ENCODE assay signal across 20 cellular contexts in the genomic region with DNA sequence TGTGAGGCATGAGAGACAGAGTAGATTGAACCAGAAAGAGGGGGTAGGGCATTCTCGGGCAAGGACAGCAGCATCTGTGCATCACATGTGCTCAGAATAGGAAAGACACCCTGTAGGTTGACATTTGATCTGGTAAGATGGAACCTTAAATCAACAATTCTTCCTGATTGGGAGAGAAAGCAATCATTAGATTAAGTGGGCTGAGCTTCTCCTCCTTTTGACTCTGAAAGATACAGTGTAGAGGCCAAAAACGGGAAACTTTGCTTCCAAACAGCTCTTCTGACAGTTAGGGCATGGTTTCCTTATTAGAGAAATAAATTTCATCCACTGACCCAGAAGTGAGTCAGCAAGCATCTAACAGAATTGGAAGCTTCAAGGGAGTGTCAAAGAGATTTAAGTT. TPM values are rescaled to one million over a fixed set of nuclear protein-coding genes. Genes with fewer than 3 reads are reported as not detected.
DNase-seq lines count a peak whose midpoint lies in the region; ATAC-seq, FAIRE-seq and TF ChIP-seq lines count a peak whose summit lies in the region.
"Had no signal": no experiment of that assay in that cellular context is flagged by ENCODE, and none has a peak within 500 bp of the region (broad histone marks: within the 10 kb centered on the region; RNA-seq: fewer than 3 reads in every experiment).

No MANE protein-coding gene starts in this region.

- H3K79me2 ChIP-seq in astrocyte (ENCODE audit: insufficient read depth, low read length), result no peaks in the 10 kb centered on the region
- H3K79me2 ChIP-seq: parathyroid adenoma had no signal

- no peak for ATAC-seq in HG03196 (IDR thresholded peaks at IDR 0.05; ENCODE audit: unreplicated experiment)
- ATAC-seq: activated naive CD8-positive, alpha-beta T cell treated with anti-CD3 and anti-CD28 coated beads, Interleukin-2, amount 50 U/mL, for 24 hours; gastrocnemius medialis; left ventricle myocardium superior; stimulated activated naive B cell treated with anti-CD40 and anti-IgM and Interleukin-4, amounts not matched to agents 10 μg/mL and 1 μg/mL and 100 μg/mL, for 72 hours had no signal

- no peak overlapping the region for H3K4me3 Mint-ChIP-seq in astrocyte (ENCODE audit: unreplicated experiment)
- H3K4me3 Mint-ChIP-seq: activated naive CD8-positive, alpha-beta T cell treated with anti-CD3 and anti-CD28 coated beads, Interleukin-2, amount 50 U/mL, for 24 hours; CD14-positive monocyte; stimulated activated naive B cell treated with anti-CD40 and anti-IgM and Interleukin-4, amounts not matched to agents 10 μg/mL and 1 μg/mL and 100 μg/mL, for 72 hours had no signal

- H3K4me2 ChIP-seq in astrocyte (ENCODE audit: low read length), result no peak overlapping the region

- H3K9me3 ChIP-seq in astrocyte (ENCODE audit: insufficient read depth, low read depth, low read length) (no peaks in the 10 kb centered on the region), Peyer's patch (no peaks in the 10 kb centered on the region)
- H3K9me3 ChIP-seq: gastrocnemius medialis, tibial nerve had no signal

- H3K9ac ChIP-seq in astrocyte (ENCODE audit: low read length), result no peak overlapping the region
- H3K9ac ChIP-seq: parathyroid adenoma had no signal

- H3K27me3 ChIP-seq in astrocyte (ENCODE audit: insufficient read depth, low read length), result no peaks in the 10 kb centered on the region
- no peaks in the 10 kb centered on the region for H3K27me3 ChIP-seq in Peyer's patch
- H3K27me3 ChIP-seq: cardiac muscle cell, gastrocnemius medialis, tibial nerve had no signal

- DNase-seq in DMS 273 (lab: John Stamatoyannopoulos, UW; ENCODE audit: unreplicated experiment) (peak; percentile 67), HS-5 (ENCODE audit: low read depth) (peak; percentile 9), astrocyte (ENCODE audit: low read depth) (no peak), iris pigment epithelial cell (ENCODE audit: low read depth) (peak; percentile 51), KBM-7 (no peak), Peyer's patch (no peak)
- DNase-seq in stimulated activated CD4-positive, alpha-beta T cell treated with anti-CD3 and anti-CD28 coated beads, Interleukin-15, amount 100 ng/mL, for 24 hours, result no peak
- DNase-seq: activated CD8-positive, alpha-beta memory T cell treated with anti-CD3 and anti-CD28 coated beads for 24 hours; activated naive CD8-positive, alpha-beta T cell treated with anti-CD3 and anti-CD28 coated beads, Interleukin-2, amount 50 U/mL, for 24 hours; effector CD4-positive, alpha-beta T cell; gastrocnemius medialis; left ventricle myocardium superior; NCI-H1694 treated with DMSO at 0.1 percent for 48 hours; RPMI8226; stimulated activated naive B cell treated with anti-CD40 and anti-IgM and Interleukin-4, amounts not matched to agents 10 μg/mL and 1 μg/mL and 100 μg/mL, for 72 hours had no signal

- H2AFZ ChIP-seq in astrocyte (ENCODE audit: low read depth, low read length), result peak overlapping the region; percentile 45
- H2AFZ ChIP-seq: parathyroid adenoma had no signal

- H3K27ac ChIP-seq in astrocyte (ENCODE audit: low read depth, low read length) (no peak overlapping the region), Peyer's patch (no peak overlapping the region)
- H3K27ac ChIP-seq: cardiac muscle cell, gastrocnemius medialis, parathyroid adenoma, tibial nerve had no signal

- H3K4me3 ChIP-seq in astrocyte (ENCODE audit: insufficient read depth, low read depth, low read length) (no peak overlapping the region), Peyer's patch (no peak overlapping the region)
- H3K4me3 ChIP-seq: cardiac muscle cell, gastrocnemius medialis, tibial nerve had no signal

- no peak for TF ChIP-seq CTCF in astrocyte (IDR thresholded peaks at IDR 0.05; ENCODE audit: insufficient read depth, low read depth, low read length)
- no peak for TF ChIP-seq CTCF in Peyer's patch (IDR thresholded peaks at IDR 0.05)

- no peaks in the 10 kb centered on the region for H3K36me3 Mint-ChIP-seq in astrocyte (ENCODE audit: low read depth, unreplicated experiment)
- H3K36me3 Mint-ChIP-seq: stimulated activated naive B cell treated with anti-CD40 and anti-IgM and Interleukin-4, amounts not matched to agents 10 μg/mL and 1 μg/mL and 100 μg/mL, for 72 hours had no signal

- no peaks in the 10 kb centered on the region for H3K27me3 Mint-ChIP-seq in astrocyte (ENCODE audit: low read depth, unreplicated experiment)
- H3K27me3 Mint-ChIP-seq: activated naive CD8-positive, alpha-beta T cell treated with anti-CD3 and anti-CD28 coated beads, Interleukin-2, amount 50 U/mL, for 24 hours; stimulated activated naive B cell treated with anti-CD40 and anti-IgM and Interleukin-4, amounts not matched to agents 10 μg/mL and 1 μg/mL and 100 μg/mL, for 72 hours had no signal

- H3K36me3 ChIP-seq in astrocyte (ENCODE audit: insufficient read depth, low read length) (peaks cover 4% of the 10 kb centered on the region), Peyer's patch (no peaks in the 10 kb centered on the region)
- H3K36me3 ChIP-seq: cardiac muscle cell, gastrocnemius medialis, tibial nerve had no signal

- H3K9me3 Mint-ChIP-seq in astrocyte (ENCODE audit: unreplicated experiment), result no peaks in the 10 kb centered on the region
- H3K9me3 Mint-ChIP-seq: activated naive CD8-positive, alpha-beta T cell treated with anti-CD3 and anti-CD28 coated beads, Interleukin-2, amount 50 U/mL, for 24 hours; CD14-positive monocyte; stimulated activated naive B cell treated with anti-CD40 and anti-IgM and Interleukin-4, amounts not matched to agents 10 μg/mL and 1 μg/mL and 100 μg/mL, for 72 hours had no signal

- in situ Hi-C loops in KBM-7 (cut with MboI; ENCODE audit: low pct_unique_long_range_greater_than_20kb, low sequenced_read_pairs), result no loop called here

- FAIRE-seq in astrocyte (lab: Jason Lieb, UNC), result no peak

- H4K20me1 ChIP-seq in astrocyte (ENCODE audit: insufficient read depth, low read length), result no peaks in the 10 kb centered on the region

- H3K4me1 ChIP-seq in astrocyte (ENCODE audit: insufficient read depth, low read length) (no peaks in the 10 kb centered on the region), Peyer's patch (no peaks in the 10 kb centered on the region)
- H3K4me1 ChIP-seq: gastrocnemius medialis, parathyroid adenoma, tibial nerve had no signal

- H3K27ac Mint-ChIP-seq in astrocyte (ENCODE audit: unreplicated experiment), result no peak overlapping the region
- H3K27ac Mint-ChIP-seq: activated naive CD8-positive, alpha-beta T cell treated with anti-CD3 and anti-CD28 coated beads, Interleukin-2, amount 50 U/mL, for 24 hours; stimulated activated naive B cell treated with anti-CD40 and anti-IgM and Interleukin-4, amounts not matched to agents 10 μg/mL and 1 μg/mL and 100 μg/mL, for 72 hours had no signal

- peaks cover 2% of the 10 kb centered on the region for H3K4me1 Mint-ChIP-seq in astrocyte (ENCODE audit: low read depth, unreplicated experiment)
- H3K4me1 Mint-ChIP-seq: activated naive CD8-positive, alpha-beta T cell treated with anti-CD3 and anti-CD28 coated beads, Interleukin-2, amount 50 U/mL, for 24 hours; stimulated activated naive B cell treated with anti-CD40 and anti-IgM and Interleukin-4, amounts not matched to agents 10 μg/mL and 1 μg/mL and 100 μg/mL, for 72 hours had no signal

- TF ChIP-seq POLR2A in Peyer's patch (IDR thresholded peaks at IDR 0.05), result no peak

RNA-seq across cellular contexts. Expression of a gene that starts 9.7 kb away (rescaled TPM):
- total RNA-seq in astrocyte, result 1.2 and 2.1 TPM in 2 replicates
- total RNA-seq in Peyer's patch, result 1 to 10 TPM in 3 of 4 donors, under 1 TPM in 1; 0.85 to 2.5 (median 1.1) TPM

RNA-seq across cellular contexts. Expression of a gene that starts 58.9 kb away (rescaled TPM):
- 12.6 and 13.2 TPM in 2 replicates for total RNA-seq in astrocyte
- 10 to 100 TPM; 13.7 to 59.4 (median 16.8) TPM for total RNA-seq in Peyer's patch

Comparison
In these comparisons a context has a peak if more than half of its experiments do, and no peak if none do; other contexts are left out.
1. DNase-seq: peak in DMS 273 (single experiment), HS-5 (single experiment) and iris pigment epithelial cell (single experiment); none in astrocyte (single experiment), KBM-7 (single experiment), Peyer's patch (0 of 3) and stimulated activated CD4-positive, alpha-beta T cell treated with anti-CD3 and anti-CD28 coated beads, Interleukin-15, amount 100 ng/mL, for 24 hours (single experiment).